Comparison of ENCODE assay signal across 24 cellular contexts in the genomic region with DNA sequence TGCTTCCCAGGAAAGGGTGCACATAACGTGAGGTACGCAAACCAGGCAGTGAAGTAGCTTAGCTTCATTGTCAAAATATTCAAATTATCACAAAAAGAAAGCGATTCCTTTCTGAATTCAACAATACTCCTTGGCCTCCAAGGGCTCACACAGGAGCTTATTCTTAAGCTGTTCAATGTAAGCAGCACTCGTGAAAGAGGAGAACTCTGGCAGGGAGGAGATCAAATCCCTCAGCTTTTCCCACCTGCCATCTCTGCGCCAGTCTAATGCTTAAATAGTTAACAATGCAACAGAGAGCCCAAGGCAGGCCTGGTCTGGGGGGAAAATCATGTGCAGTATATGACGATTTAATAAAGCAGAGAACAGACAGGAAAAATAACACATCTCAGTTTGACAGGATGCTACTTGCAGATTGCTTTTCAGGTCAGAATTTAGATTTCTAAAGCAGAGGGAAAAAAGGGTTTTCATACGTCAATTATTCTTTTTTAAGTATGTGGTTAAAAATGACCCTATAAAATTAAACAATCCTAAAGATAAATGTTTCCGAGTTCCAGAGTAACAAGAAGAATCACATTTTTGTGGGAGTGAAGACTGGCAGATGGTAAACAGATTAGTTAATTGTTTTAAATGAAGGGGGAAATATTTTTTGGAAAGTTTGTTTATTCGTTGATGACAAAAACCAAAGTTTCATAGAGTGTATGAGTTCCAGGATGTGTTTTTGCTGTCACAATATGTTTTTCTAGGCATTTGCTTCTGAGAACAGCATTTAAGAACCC. TPM values are rescaled to one million over a fixed set of nuclear protein-coding genes. Genes with fewer than 3 reads are reported as not detected.
DNase-seq lines count a peak whose midpoint lies in the region; ATAC-seq and TF ChIP-seq lines count a peak whose summit lies in the region.
"Had no signal": no experiment of that assay in that cellular context is flagged by ENCODE, and none has a peak within 500 bp of the region (broad histone marks: within the 10 kb centered on the region; RNA-seq: fewer than 3 reads in every experiment).

No MANE protein-coding gene starts in this region.

- no peak for ATAC-seq in GM18517 (IDR thresholded peaks at IDR 0.05; ENCODE audit: unreplicated experiment)

- H3K27me3 ChIP-seq in H7 (ENCODE audit: control insufficient read depth, insufficient read depth, low read length): peaks cover 95% of the 10 kb centered on the region
- H3K27me3 ChIP-seq: adrenal gland, left lung, neutrophil, stomach, upper lobe of left lung had no signal

- peaks cover 6% of the 10 kb centered on the region for H3K27me3 Mint-ChIP-seq in brain
- peaks cover 22% of the 10 kb centered on the region for H3K27me3 Mint-ChIP-seq in nephron progenitor cell (ENCODE audit: low read depth, poor library complexity)
- H3K27me3 Mint-ChIP-seq: activated T-cell treated with anti-CD3 and anti-CD28 coated beads, Interleukin-2, amount 50 U/mL, for 24 hours had no signal

- H3K9me3 Mint-ChIP-seq in brain (no peaks in the 10 kb centered on the region), nephron progenitor cell (no peaks in the 10 kb centered on the region)
- H3K9me3 Mint-ChIP-seq: activated T-cell treated with anti-CD3 and anti-CD28 coated beads, Interleukin-2, amount 50 U/mL, for 24 hours; immature natural killer cell had no signal

- H3K27ac Mint-ChIP-seq in brain: peak overlapping the region; percentile 89 to 94 (median 92)
- no peak overlapping the region for H3K27ac Mint-ChIP-seq in nephron progenitor cell
- H3K27ac Mint-ChIP-seq: activated T-cell treated with anti-CD3 and anti-CD28 coated beads, Interleukin-2, amount 50 U/mL, for 24 hours; immature natural killer cell had no signal

- DNase-seq in AG10803 (ENCODE audit: low read depth): peak; percentile 7
- DNase-seq in NCI-H524 treated with DMSO at 0.1 percent for 48 hours (lab: John Stamatoyannopoulos, UW): peak; percentile 9
- no peak for DNase-seq in nephron progenitor cell
- no peak for DNase-seq in hypothalamus (lab: John Stamatoyannopoulos, UW)
- DNase-seq in lower leg skin (ENCODE audit: low spot score in 2 of 2): no peak
- DNase-seq in H7: no peak
- DNase-seq: activated CD4-positive, alpha-beta T cell treated with anti-CD3 and anti-CD28 coated beads for 1 hour; activated T-cell treated with anti-CD3 and anti-CD28 coated beads, Interleukin-2, amount 50 U/mL, for 24 hours; adrenal gland; COR-L47; cortex of kidney; head of caudate nucleus; immature natural killer cell; left lung; MG63; NCI-H1436; NCI-H774; SHP77; stimulated activated CD4-positive, alpha-beta T cell treated with anti-CD3 and anti-CD28 coated beads, Interleukin-4, amount 100 ng/mL, for 24 hours; stomach; upper lobe of left lung had no signal

- H3K4me3 Mint-ChIP-seq in brain (peak overlapping the region; percentile 47 to 76 (median 74)), nephron progenitor cell (peak overlapping the region; percentile 31)
- H3K4me3 Mint-ChIP-seq: activated T-cell treated with anti-CD3 and anti-CD28 coated beads, Interleukin-2, amount 50 U/mL, for 24 hours; immature natural killer cell had no signal

- no peak for TF ChIP-seq POLR2A in lower leg skin (IDR thresholded peaks at IDR 0.05)

- H3K4me1 Mint-ChIP-seq in brain (peaks cover 92% of the 10 kb centered on the region), nephron progenitor cell (peaks cover 78% of the 10 kb centered on the region)

- intact Hi-C loops in lower leg skin (cut with DNase I; ENCODE audit: low total_unique reads): no loop called here

- no peaks in the 10 kb centered on the region for H3K36me3 ChIP-seq in H7 (replicated peaks; ENCODE audit: control insufficient read depth, insufficient read depth, low read length)

- TF ChIP-seq CTCF in AG10803 (conservative IDR thresholded peaks at IDR 0.05; ENCODE audit: low read length) (no peak), brain (conservative IDR thresholded peaks at IDR 0.05) (peak in 1 of 2 experiments; percentile 49), nephron progenitor cell (IDR thresholded peaks at IDR 0.05) (no peak), lower leg skin (IDR thresholded peaks at IDR 0.05) (no peak)

- 55 to 61% methylated on average over 9 of the region's 9 CpGs for WGBS in lower leg skin, 2 donors

- H3K36me3 Mint-ChIP-seq in brain (peaks cover 18% of the 10 kb centered on the region), nephron progenitor cell (ENCODE audit: low read depth) (peaks cover 34% of the 10 kb centered on the region)

- H3K4me3 ChIP-seq in AG10803 (ENCODE audit: low read length) (no peak overlapping the region), lower leg skin (ENCODE audit: low read depth, poor library complexity, severe bottlenecking) (no peak overlapping the region), H7 (ENCODE audit: insufficient read depth, low read depth, low read length) (no peak overlapping the region)
- H3K4me3 ChIP-seq: adrenal gland, left lung, MG63, stomach, upper lobe of left lung had no signal

RNA-seq across cellular contexts. Expression of gene PLAGL1, which starts 46.0 kb away (rescaled TPM):
- polyA plus RNA-seq in brain (ENCODE audit: insufficient read depth, low read depth, low replicate concordance): 0.58 TPM
- total RNA-seq in lower leg skin: 10 to 100 TPM; 21.7 to 39.2 (median 27.8) TPM
- 0.07 and 1.7 TPM in 2 replicates for total RNA-seq in H7 (2014; rRNA removed; shearing (Covaris generic))

Comparison
In these comparisons a context has a peak if more than half of its experiments do, and no peak if none do; other contexts are left out.
1. DNase-seq: peak in AG10803 (single experiment) and NCI-H524 treated with DMSO at 0.1 percent for 48 hours (single experiment); none in nephron progenitor cell (single experiment), hypothalamus (0 of 51), lower leg skin (0 of 2) and H7 (single experiment).